ENCODE assay signal across 1 cellular context in genomic region chrX:23228454-23228853, GRCh38.
TF ChIP-seq lines count a peak whose summit lies in the region.

No MANE protein-coding gene starts in this region.

TF ChIP-seq in WTC11, 78 proteins besides CTCF, POLR2A, EP300 and RAD21 (continued from another document):
- no peak for TF ChIP-seq CBFB (CRISPR knock-in tag; IDR thresholded peaks at IDR 0.05; ENCODE audit: low read depth)
- no peak for TF ChIP-seq PRRX2 (CRISPR knock-in tag; IDR thresholded peaks at IDR 0.05)
- TF ChIP-seq AR (CRISPR knock-in tag; IDR thresholded peaks at IDR 0.05), result no peak
- TF ChIP-seq ZNF425 (CRISPR knock-in tag; conservative IDR thresholded peaks at IDR 0.05), result no peak
- TF ChIP-seq ZNF396 (CRISPR knock-in tag; IDR thresholded peaks at IDR 0.05; ENCODE audit: borderline replicate concordance), result no peak
- TF ChIP-seq ZNF317 (CRISPR knock-in tag; IDR thresholded peaks at IDR 0.05; ENCODE audit: borderline replicate concordance, low read depth), result no peak
- TF ChIP-seq MYBL2 (CRISPR knock-in tag; IDR thresholded peaks at IDR 0.05), result no peak
- no peak for TF ChIP-seq IRF2 (CRISPR knock-in tag; IDR thresholded peaks at IDR 0.05; ENCODE audit: borderline replicate concordance, low read depth)
- TF ChIP-seq PRDM15 (CRISPR knock-in tag; IDR thresholded peaks at IDR 0.05), result no peak
- no peak for TF ChIP-seq RELA (CRISPR knock-in tag; IDR thresholded peaks at IDR 0.05; ENCODE audit: borderline replicate concordance)
